ENCODE assay signal across 34 cellular contexts in genomic region chr22:27452245-27452644, GRCh38.
"Had no signal": no experiment of that assay in that cellular context is flagged by ENCODE, and none has a peak within 500 bp of the region (broad histone marks: within the 10 kb centered on the region; RNA-seq: fewer than 3 reads in every experiment).

No MANE protein-coding gene starts in this region.

- DNase-seq: Karpas-422, Kasumi-1, MG63, MM.1S, MV-4-11, NCI-H1048, NCI-H1092, NCI-H1092 treated with DMSO at 0.1 percent for 48 hours, NCI-H1105, NCI-H1105 treated with DMSO at 0.1 percent for 48 hours, NCI-H1417, NCI-H1417 treated with DMSO at 0.1 percent for 48 hours, NCI-H1436, NCI-H1436 treated with DMSO at 0.1 percent for 48 hours, NCI-H146, NCI-H1694, NCI-H1694 treated with DMSO at 0.1 percent for 48 hours, NCI-H187, NCI-H187 treated with DMSO at 0.1 percent for 48 hours, NCI-H1930, NCI-H2029, NCI-H2029 treated with DMSO at 0.1 percent for 48 hours, NCI-H2081, NCI-H2081 treated with DMSO at 0.1 percent for 48 hours, NCI-H2107, NCI-H2171, NCI-H2171 treated with DMSO at 0.1 percent for 48 hours, NCI-H2227 treated with DMSO at 0.1 percent for 48 hours, NCI-H226, NCI-H345, NCI-H446, NCI-H446 treated with DMSO at 0.1 percent for 48 hours, NCI-H510A, NCI-H510A treated with DMSO at 0.1 percent for 48 hours had no signal

- H3K36me3 ChIP-seq: MG63 had no signal

- H3K4me3 ChIP-seq: MG63 had no signal

- H3K27me3 ChIP-seq: MG63 had no signal

- H3K9me3 ChIP-seq: MG63 had no signal
